3 cellular contexts compared by ENCODE assay signal in the genomic region with DNA sequence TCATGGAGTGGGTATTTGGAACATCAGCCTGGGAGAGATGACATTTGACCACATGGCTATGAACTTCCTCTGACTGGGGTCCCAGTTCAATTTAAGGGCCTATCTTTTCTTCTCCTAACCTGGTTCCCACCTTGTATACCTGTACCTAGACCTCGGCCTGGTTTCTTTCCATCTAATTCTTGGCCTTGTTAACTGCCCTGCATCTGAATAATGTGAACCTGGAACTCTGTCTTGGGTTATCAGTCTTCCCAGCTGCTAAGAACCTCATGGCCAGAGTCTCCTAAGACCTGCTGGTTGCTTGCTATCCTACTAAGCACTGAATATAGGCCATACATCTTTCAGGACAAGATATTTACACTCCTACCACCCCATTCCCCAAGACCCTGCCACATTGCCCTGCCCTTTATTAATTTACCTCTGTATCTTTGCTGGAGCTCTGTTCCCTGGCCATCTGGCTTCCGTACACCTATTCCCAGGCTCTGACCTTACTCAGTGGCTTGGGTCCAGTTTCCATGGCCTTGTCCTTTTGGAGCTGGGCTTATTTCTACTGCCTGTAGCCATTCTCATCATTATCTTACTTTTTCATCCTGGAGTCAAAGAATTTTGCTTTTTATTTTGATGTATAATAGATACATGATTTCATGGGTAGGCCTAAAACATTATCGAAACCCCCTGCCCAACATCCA.
TF ChIP-seq lines count a peak whose summit lies in the region.

No MANE protein-coding gene starts in this region.

TF ChIP-seq in GM23338, 12 proteins besides CTCF, POLR2A, EP300 and RAD21 (continues in another document):
- TF ChIP-seq, protein P1, sequence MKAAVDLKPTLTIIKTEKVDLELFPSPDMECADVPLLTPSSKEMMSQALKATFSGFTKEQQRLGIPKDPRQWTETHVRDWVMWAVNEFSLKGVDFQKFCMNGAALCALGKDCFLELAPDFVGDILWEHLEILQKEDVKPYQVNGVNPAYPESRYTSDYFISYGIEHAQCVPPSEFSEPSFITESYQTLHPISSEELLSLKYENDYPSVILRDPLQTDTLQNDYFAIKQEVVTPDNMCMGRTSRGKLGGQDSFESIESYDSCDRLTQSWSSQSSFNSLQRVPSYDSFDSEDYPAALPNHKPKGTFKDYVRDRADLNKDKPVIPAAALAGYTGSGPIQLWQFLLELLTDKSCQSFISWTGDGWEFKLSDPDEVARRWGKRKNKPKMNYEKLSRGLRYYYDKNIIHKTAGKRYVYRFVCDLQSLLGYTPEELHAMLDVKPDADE (IDR thresholded peaks at IDR 0.05), result no peak
- TF ChIP-seq CREB1 (CRISPR knock-in tag; IDR thresholded peaks at IDR 0.05; ENCODE audit: low read depth) (no peak), ZNF114 (CRISPR knock-in tag; IDR thresholded peaks at IDR 0.05) (no peak), NANOG (IDR thresholded peaks at IDR 0.05; ENCODE audit: borderline replicate concordance) (no peak)
- TF ChIP-seq, protein P2, sequence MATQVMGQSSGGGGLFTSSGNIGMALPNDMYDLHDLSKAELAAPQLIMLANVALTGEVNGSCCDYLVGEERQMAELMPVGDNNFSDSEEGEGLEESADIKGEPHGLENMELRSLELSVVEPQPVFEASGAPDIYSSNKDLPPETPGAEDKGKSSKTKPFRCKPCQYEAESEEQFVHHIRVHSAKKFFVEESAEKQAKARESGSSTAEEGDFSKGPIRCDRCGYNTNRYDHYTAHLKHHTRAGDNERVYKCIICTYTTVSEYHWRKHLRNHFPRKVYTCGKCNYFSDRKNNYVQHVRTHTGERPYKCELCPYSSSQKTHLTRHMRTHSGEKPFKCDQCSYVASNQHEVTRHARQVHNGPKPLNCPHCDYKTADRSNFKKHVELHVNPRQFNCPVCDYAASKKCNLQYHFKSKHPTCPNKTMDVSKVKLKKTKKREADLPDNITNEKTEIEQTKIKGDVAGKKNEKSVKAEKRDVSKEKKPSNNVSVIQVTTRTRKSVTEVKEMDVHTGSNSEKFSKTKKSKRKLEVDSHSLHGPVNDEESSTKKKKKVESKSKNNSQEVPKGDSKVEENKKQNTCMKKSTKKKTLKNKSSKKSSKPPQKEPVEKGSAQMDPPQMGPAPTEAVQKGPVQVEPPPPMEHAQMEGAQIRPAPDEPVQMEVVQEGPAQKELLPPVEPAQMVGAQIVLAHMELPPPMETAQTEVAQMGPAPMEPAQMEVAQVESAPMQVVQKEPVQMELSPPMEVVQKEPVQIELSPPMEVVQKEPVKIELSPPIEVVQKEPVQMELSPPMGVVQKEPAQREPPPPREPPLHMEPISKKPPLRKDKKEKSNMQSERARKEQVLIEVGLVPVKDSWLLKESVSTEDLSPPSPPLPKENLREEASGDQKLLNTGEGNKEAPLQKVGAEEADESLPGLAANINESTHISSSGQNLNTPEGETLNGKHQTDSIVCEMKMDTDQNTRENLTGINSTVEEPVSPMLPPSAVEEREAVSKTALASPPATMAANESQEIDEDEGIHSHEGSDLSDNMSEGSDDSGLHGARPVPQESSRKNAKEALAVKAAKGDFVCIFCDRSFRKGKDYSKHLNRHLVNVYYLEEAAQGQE (IDR thresholded peaks at IDR 0.05; ENCODE audit: unreplicated experiment), result no peak

TF ChIP-seq in WTC11, 78 proteins besides CTCF, POLR2A, EP300 and RAD21 (continued from another document and continues in another):
- TF ChIP-seq, protein P3, sequence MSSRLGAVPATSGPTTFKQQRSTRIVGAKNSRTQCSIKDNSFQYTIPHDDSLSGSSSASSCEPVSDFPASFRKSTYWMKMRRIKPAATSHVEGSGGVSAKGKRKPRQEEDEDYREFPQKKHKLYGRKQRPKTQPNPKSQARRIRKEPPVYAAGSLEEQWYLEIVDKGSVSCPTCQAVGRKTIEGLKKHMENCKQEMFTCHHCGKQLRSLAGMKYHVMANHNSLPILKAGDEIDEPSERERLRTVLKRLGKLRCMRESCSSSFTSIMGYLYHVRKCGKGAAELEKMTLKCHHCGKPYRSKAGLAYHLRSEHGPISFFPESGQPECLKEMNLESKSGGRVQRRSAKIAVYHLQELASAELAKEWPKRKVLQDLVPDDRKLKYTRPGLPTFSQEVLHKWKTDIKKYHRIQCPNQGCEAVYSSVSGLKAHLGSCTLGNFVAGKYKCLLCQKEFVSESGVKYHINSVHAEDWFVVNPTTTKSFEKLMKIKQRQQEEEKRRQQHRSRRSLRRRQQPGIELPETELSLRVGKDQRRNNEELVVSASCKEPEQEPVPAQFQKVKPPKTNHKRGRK (CRISPR knock-in tag; IDR thresholded peaks at IDR 0.05; ENCODE audit: borderline replicate concordance), result no peak
- TF ChIP-seq ZNF317 (CRISPR knock-in tag; IDR thresholded peaks at IDR 0.05; ENCODE audit: borderline replicate concordance, low read depth) (no peak), ZBTB21 (CRISPR knock-in tag; IDR thresholded peaks at IDR 0.05; ENCODE audit: borderline replicate concordance) (no peak), ZNF416 (CRISPR knock-in tag; IDR thresholded peaks at IDR 0.05) (no peak), RORB (CRISPR knock-in tag; IDR thresholded peaks at IDR 0.05) (no peak), NFATC4 (CRISPR knock-in tag; IDR thresholded peaks at IDR 0.05) (no peak), GRHL2 (CRISPR knock-in tag; IDR thresholded peaks at IDR 0.05; ENCODE audit: insufficient replicate concordance, severe bottlenecking) (no peak), SP1 (CRISPR knock-in tag; conservative IDR thresholded peaks at IDR 0.05) (no peak)
- TF ChIP-seq, protein P4, sequence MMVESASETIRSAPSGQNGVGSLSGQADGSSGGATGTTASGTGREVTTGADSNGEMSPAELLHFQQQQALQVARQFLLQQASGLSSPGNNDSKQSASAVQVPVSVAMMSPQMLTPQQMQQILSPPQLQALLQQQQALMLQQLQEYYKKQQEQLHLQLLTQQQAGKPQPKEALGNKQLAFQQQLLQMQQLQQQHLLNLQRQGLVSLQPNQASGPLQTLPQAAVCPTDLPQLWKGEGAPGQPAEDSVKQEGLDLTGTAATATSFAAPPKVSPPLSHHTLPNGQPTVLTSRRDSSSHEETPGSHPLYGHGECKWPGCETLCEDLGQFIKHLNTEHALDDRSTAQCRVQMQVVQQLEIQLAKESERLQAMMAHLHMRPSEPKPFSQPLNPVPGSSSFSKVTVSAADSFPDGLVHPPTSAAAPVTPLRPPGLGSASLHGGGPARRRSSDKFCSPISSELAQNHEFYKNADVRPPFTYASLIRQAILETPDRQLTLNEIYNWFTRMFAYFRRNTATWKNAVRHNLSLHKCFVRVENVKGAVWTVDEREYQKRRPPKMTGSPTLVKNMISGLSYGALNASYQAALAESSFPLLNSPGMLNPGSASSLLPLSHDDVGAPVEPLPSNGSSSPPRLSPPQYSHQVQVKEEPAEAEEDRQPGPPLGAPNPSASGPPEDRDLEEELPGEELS (CRISPR knock-in tag; IDR thresholded peaks at IDR 0.05), result no peak
- TF ChIP-seq, protein P5, sequence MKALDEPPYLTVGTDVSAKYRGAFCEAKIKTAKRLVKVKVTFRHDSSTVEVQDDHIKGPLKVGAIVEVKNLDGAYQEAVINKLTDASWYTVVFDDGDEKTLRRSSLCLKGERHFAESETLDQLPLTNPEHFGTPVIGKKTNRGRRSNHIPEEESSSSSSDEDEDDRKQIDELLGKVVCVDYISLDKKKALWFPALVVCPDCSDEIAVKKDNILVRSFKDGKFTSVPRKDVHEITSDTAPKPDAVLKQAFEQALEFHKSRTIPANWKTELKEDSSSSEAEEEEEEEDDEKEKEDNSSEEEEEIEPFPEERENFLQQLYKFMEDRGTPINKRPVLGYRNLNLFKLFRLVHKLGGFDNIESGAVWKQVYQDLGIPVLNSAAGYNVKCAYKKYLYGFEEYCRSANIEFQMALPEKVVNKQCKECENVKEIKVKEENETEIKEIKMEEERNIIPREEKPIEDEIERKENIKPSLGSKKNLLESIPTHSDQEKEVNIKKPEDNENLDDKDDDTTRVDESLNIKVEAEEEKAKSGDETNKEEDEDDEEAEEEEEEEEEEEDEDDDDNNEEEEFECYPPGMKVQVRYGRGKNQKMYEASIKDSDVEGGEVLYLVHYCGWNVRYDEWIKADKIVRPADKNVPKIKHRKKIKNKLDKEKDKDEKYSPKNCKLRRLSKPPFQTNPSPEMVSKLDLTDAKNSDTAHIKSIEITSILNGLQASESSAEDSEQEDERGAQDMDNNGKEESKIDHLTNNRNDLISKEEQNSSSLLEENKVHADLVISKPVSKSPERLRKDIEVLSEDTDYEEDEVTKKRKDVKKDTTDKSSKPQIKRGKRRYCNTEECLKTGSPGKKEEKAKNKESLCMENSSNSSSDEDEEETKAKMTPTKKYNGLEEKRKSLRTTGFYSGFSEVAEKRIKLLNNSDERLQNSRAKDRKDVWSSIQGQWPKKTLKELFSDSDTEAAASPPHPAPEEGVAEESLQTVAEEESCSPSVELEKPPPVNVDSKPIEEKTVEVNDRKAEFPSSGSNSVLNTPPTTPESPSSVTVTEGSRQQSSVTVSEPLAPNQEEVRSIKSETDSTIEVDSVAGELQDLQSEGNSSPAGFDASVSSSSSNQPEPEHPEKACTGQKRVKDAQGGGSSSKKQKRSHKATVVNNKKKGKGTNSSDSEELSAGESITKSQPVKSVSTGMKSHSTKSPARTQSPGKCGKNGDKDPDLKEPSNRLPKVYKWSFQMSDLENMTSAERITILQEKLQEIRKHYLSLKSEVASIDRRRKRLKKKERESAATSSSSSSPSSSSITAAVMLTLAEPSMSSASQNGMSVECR (CRISPR knock-in tag; IDR thresholded peaks at IDR 0.05; ENCODE audit: borderline replicate concordance), result no peak
- TF ChIP-seq, protein P6, sequence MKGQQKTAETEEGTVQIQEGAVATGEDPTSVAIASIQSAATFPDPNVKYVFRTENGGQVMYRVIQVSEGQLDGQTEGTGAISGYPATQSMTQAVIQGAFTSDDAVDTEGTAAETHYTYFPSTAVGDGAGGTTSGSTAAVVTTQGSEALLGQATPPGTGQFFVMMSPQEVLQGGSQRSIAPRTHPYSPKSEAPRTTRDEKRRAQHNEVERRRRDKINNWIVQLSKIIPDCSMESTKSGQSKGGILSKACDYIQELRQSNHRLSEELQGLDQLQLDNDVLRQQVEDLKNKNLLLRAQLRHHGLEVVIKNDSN (CRISPR knock-in tag; IDR thresholded peaks at IDR 0.05), result no peak

TF ChIP-seq in liver, 16 proteins besides CTCF, POLR2A, EP300 and RAD21 (continued from another document):
- TF ChIP-seq, protein P2 (IDR thresholded peaks at IDR 0.05), result no peak
- TF ChIP-seq, protein P7, sequence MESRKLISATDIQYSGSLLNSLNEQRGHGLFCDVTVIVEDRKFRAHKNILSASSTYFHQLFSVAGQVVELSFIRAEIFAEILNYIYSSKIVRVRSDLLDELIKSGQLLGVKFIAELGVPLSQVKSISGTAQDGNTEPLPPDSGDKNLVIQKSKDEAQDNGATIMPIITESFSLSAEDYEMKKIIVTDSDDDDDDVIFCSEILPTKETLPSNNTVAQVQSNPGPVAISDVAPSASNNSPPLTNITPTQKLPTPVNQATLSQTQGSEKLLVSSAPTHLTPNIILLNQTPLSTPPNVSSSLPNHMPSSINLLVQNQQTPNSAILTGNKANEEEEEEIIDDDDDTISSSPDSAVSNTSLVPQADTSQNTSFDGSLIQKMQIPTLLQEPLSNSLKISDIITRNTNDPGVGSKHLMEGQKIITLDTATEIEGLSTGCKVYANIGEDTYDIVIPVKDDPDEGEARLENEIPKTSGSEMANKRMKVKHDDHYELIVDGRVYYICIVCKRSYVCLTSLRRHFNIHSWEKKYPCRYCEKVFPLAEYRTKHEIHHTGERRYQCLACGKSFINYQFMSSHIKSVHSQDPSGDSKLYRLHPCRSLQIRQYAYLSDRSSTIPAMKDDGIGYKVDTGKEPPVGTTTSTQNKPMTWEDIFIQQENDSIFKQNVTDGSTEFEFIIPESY (IDR thresholded peaks at IDR 0.05), result no peak
- TF ChIP-seq JUND (IDR thresholded peaks at IDR 0.05) (no peak), FOXA2 (IDR thresholded peaks at IDR 0.05) (no peak), RXRA (IDR thresholded peaks at IDR 0.05) (peak in 1 of 2 donors; percentile 39), SP1 (IDR thresholded peaks at IDR 0.05) (peak; percentile 35), TAF1 (conservative IDR thresholded peaks at IDR 0.05) (no peak), FOXA1 (IDR thresholded peaks at IDR 0.05) (no peak), GABPA (IDR thresholded peaks at IDR 0.05 in 1 of 2, conservative IDR thresholded peaks at IDR 0.05 in 1 of 2) (no peak), HNF4G (IDR thresholded peaks at IDR 0.05) (no peak), YY1 (IDR thresholded peaks at IDR 0.05) (no peak), NR2F2 (IDR thresholded peaks at IDR 0.05) (no peak), EGR1 (IDR thresholded peaks at IDR 0.05; ENCODE audit: low read depth in 2 of 2) (no peak)
- TF ChIP-seq, protein P8, sequence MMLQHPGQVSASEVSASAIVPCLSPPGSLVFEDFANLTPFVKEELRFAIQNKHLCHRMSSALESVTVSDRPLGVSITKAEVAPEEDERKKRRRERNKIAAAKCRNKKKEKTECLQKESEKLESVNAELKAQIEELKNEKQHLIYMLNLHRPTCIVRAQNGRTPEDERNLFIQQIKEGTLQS (IDR thresholded peaks at IDR 0.05), result no peak
- TF ChIP-seq, protein P9, sequence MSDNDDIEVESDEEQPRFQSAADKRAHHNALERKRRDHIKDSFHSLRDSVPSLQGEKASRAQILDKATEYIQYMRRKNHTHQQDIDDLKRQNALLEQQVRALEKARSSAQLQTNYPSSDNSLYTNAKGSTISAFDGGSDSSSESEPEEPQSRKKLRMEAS (IDR thresholded peaks at IDR 0.05), result no peak
